ENCODE assay signal across 8 cellular contexts in the genomic region with DNA sequence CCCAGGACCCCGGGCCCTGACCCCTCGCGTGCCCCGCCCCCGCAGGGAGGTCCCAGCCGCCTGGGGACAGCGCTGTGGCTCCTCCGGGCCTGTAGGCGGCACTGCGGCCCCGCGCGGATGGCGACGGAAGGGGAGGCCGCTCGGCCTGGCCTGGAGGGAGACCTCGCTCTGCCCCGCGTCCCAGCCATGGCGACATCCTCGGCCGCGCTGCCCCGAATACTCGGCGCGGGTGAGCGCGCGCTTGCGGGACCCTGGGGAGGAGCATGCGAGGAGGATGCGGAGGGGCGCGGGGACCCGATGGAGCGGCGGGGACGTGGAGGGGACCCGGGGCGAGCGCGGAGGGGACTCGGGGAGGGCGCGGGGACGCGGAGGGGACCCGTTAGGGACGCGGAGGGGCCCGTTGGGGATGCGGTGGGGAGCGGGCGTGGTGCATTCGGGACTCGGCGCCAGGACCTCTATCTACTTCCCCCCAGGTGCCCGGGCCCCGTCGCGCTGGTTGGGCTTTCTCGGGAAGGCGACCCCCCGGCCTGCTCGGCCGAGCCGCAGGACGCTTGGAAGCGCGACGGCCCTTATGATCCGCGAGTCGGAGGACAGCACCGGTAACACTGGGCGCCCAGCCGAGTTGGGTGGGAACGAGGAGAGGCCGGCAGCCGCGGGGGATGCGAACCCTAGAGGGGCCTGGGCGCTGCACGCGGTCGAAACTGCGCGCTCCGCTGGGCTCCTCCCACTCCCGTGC. TPM values are rescaled to one million over a fixed set of nuclear protein-coding genes. Genes with fewer than 3 reads are reported as not detected.
DNase-seq lines count a peak whose midpoint lies in the region; ATAC-seq and TF ChIP-seq lines count a peak whose summit lies in the region.

A gene (plus strand): TSS at position 158 of the 736 bp plus-strand sequence. CDS start 29 bp downstream, at position 187.

- TF ChIP-seq CTCF in 22Rv1 (IDR thresholded peaks at IDR 0.05) = peak; percentile 97

- DNase-seq in NCI-H2196 treated with DMSO at 0.1 percent for 48 hours (lab: John Stamatoyannopoulos, UW; ENCODE audit: unreplicated experiment) (peak; percentile 59), cerebellum (ENCODE audit: low spot score) (peak; percentile 92), kidney tubule cell (ENCODE audit: low spot score) (peak; percentile 89)
- DNase-seq in activated CD4-positive, alpha-beta T cell treated with anti-CD3 and anti-CD28 coated beads for 1 hour = peak; percentile 75
- peak; percentile 63 to 66 for DNase-seq in stimulated activated CD4-positive, alpha-beta T cell treated with anti-CD3 and anti-CD28 coated beads, Interleukin-1b, Interleukin-23, amount 100 ng/mL, for 1 hour (ENCODE audit: low read depth in 2 of 2)

- H3K27ac ChIP-seq in 22Rv1 = peak within 1 kb of the TSS; percentile 77

- ATAC-seq in GM18498 (IDR thresholded peaks at IDR 0.05; ENCODE audit: unreplicated experiment) (peak; percentile 83), HG03039 (IDR thresholded peaks at IDR 0.05; ENCODE audit: unreplicated experiment) (peak; percentile 88)

RNA-seq across cellular contexts. Expression of the gene that starts here (rescaled TPM):
- 11.0 TPM for total RNA-seq in cerebellum

Comparison
In these comparisons a context has a peak if more than half of its experiments do, and no peak if none do; other contexts are left out.
1. Peak in every context shown above with its lines: DNase-seq, ATAC-seq and H3K27ac ChIP-seq.